ENCODE assay signal across 1 cellular context in the genomic region with DNA sequence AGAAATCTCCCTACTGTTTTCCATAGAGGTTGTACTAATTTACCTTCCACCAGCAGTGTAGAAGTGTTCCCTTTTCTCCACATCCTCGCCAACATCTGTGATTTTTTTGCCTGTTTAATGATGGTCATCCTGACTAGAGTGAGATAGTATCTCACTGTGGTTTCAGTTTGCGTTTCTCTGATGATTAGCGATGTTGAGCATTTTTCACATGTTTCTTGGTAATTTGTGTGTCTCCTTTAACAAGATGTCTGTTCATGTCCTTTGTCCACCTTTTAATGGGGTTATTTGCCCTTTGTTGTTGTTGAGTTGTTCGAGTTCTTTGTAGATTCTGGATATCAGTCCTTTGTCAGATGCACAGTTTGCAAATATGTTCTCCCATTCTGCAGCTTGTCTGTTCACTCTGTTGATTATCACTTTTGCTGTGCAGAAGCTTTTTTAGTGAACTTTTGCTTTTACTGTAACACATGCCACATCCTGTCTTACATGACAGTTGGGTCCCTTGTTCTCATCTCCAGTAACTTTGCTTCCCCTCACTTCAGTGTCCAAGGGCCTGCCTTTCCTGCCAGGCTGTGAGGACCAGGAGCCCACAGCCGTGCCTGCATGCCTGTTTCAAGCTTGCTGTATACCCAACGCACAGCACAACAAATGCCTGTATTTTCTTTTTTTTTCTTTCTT.
TF ChIP-seq lines count a peak whose summit lies in the region.

No MANE protein-coding gene starts in this region.

TF ChIP-seq in GM12878, 131 proteins besides CTCF, POLR2A, EP300 and RAD21 (continued from another document):
- TF ChIP-seq, protein P1, sequence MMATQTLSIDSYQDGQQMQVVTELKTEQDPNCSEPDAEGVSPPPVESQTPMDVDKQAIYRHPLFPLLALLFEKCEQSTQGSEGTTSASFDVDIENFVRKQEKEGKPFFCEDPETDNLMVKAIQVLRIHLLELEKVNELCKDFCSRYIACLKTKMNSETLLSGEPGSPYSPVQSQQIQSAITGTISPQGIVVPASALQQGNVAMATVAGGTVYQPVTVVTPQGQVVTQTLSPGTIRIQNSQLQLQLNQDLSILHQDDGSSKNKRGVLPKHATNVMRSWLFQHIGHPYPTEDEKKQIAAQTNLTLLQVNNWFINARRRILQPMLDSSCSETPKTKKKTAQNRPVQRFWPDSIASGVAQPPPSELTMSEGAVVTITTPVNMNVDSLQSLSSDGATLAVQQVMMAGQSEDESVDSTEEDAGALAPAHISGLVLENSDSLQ (IDR thresholded peaks at IDR 0.05): peak; percentile 7; the same call in 1 of the 2 replicates
- TF ChIP-seq TARDBP (IDR thresholded peaks at IDR 0.05; ENCODE audit: borderline replicate concordance) (peak; percentile 53; the same call in 1 of the 2 replicates), MTA2 (IDR thresholded peaks at IDR 0.05; ENCODE audit: low read depth) (no peak), CREM (IDR thresholded peaks at IDR 0.05; ENCODE audit: low read depth) (peak; percentile 40; the same call in 1 of the 2 replicates), GABPA (IDR thresholded peaks at IDR 0.05; ENCODE audit: low read depth) (peak; percentile 73), ATF2 (IDR thresholded peaks at IDR 0.05; ENCODE audit: low read length) (0 out of 2 replicates have a peak, but pooled peaks have one; percentile 30), MEF2A (IDR thresholded peaks at IDR 0.05; ENCODE audit: insufficient read depth, low read depth, low read length) (peak; percentile 46; the same call in 1 of the 2 replicates), TCF7 (IDR thresholded peaks at IDR 0.05; ENCODE audit: borderline replicate concordance) (peak; percentile 24; the same call in 1 of the 2 replicates), MTA3 (IDR thresholded peaks at IDR 0.05; ENCODE audit: borderline replicate concordance, low read length) (0 out of 2 replicates have a peak, but pooled peaks have one; percentile 30), SIX5 (IDR thresholded peaks at IDR 0.05; ENCODE audit: low read depth, low read length, severe bottlenecking) (peak; percentile 7), NBN (IDR thresholded peaks at IDR 0.05) (0 out of 2 replicates have a peak, but pooled peaks have one; percentile 23), PAX5 (IDR thresholded peaks at IDR 0.05; ENCODE audit: borderline replicate concordance, low read depth, low read length) (peak; percentile 50; the same call in 1 of the 2 replicates), EZH2 (IDR thresholded peaks at IDR 0.05; ENCODE audit: borderline replicate concordance, control insufficient read depth, low read depth, low read length) (no peak), ASH2L (IDR thresholded peaks at IDR 0.05; ENCODE audit: borderline replicate concordance, low read depth) (0 out of 2 replicates have a peak, but pooled peaks have one; percentile 51), IRF4 (IDR thresholded peaks at IDR 0.05; ENCODE audit: low read depth, low read length) (peak; percentile 62; the same call in 1 of the 2 replicates), BCL3 (IDR thresholded peaks at IDR 0.05; ENCODE audit: borderline replicate concordance, insufficient read depth, low read depth, low read length, poor library complexity, severe bottlenecking) (no peak), PRDM15 (CRISPR knock-in tag; IDR thresholded peaks at IDR 0.05) (no peak), NFIC (IDR thresholded peaks at IDR 0.05; ENCODE audit: low read depth, low read length) (peak; percentile 75), RUNX3 (IDR thresholded peaks at IDR 0.05; ENCODE audit: low read length) (peak; percentile 87), CBX5 (IDR thresholded peaks at IDR 0.05; ENCODE audit: low read depth) (peak; percentile 76; the same call in 1 of the 2 replicates), TCF12 (IDR thresholded peaks at IDR 0.05; ENCODE audit: low read depth, low read length) (no peak), HDAC6 (IDR thresholded peaks at IDR 0.05; ENCODE audit: unreplicated experiment) (no peak), PAX8 (IDR thresholded peaks at IDR 0.05) (no peak), PML (IDR thresholded peaks at IDR 0.05; ENCODE audit: low read length) (peak; percentile 68; the same call in 1 of the 2 replicates)
- TF ChIP-seq, protein P2, sequence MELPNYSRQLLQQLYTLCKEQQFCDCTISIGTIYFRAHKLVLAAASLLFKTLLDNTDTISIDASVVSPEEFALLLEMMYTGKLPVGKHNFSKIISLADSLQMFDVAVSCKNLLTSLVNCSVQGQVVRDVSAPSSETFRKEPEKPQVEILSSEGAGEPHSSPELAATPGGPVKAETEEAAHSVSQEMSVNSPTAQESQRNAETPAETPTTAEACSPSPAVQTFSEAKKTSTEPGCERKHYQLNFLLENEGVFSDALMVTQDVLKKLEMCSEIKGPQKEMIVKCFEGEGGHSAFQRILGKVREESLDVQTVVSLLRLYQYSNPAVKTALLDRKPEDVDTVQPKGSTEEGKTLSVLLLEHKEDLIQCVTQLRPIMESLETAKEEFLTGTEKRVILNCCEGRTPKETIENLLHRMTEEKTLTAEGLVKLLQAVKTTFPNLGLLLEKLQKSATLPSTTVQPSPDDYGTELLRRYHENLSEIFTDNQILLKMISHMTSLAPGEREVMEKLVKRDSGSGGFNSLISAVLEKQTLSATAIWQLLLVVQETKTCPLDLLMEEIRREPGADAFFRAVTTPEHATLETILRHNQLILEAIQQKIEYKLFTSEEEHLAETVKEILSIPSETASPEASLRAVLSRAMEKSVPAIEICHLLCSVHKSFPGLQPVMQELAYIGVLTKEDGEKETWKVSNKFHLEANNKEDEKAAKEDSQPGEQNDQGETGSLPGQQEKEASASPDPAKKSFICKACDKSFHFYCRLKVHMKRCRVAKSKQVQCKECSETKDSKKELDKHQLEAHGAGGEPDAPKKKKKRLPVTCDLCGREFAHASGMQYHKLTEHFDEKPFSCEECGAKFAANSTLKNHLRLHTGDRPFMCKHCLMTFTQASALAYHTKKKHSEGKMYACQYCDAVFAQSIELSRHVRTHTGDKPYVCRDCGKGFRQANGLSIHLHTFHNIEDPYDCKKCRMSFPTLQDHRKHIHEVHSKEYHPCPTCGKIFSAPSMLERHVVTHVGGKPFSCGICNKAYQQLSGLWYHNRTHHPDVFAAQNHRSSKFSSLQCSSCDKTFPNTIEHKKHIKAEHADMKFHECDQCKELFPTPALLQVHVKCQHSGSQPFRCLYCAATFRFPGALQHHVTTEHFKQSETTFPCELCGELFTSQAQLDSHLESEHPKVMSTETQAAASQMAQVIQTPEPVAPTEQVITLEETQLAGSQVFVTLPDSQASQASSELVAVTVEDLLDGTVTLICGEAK (IDR thresholded peaks at IDR 0.05; ENCODE audit: borderline replicate concordance): peak; percentile 53
- TF ChIP-seq, protein P3, sequence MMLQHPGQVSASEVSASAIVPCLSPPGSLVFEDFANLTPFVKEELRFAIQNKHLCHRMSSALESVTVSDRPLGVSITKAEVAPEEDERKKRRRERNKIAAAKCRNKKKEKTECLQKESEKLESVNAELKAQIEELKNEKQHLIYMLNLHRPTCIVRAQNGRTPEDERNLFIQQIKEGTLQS (IDR thresholded peaks at IDR 0.05; ENCODE audit: borderline replicate concordance, extremely low read depth, low read depth, low read length): no peak
